Comparison of ENCODE assay signal across 30 cellular contexts in genomic region chr14:76422662-76423061, GRCh38. TPM values are rescaled to one million over a fixed set of nuclear protein-coding genes. Genes with fewer than 3 reads are reported as not detected.
"Had no signal": no experiment of that assay in that cellular context is flagged by ENCODE, and none has a peak within 500 bp of the region (broad histone marks: within the 10 kb centered on the region; RNA-seq: fewer than 3 reads in every experiment).

No MANE protein-coding gene starts in this region.

- H3K4me1 Mint-ChIP-seq: mesothelial cell of epicardium had no signal

- H3K4me1 ChIP-seq: left ventricle myocardium inferior, pancreas, prostate gland, sigmoid colon, stomach, testis, transverse colon, upper lobe of left lung, vagina had no signal

- H3K27me3 ChIP-seq: hepatocyte, pancreas, testis, thyroid gland, transverse colon, upper lobe of left lung, vagina had no signal

- FAIRE-seq: pancreas, small intestine had no signal

- ATAC-seq: naive thymus-derived CD4-positive, alpha-beta T cell; natural killer cell treated with Interleukin-12 subunit alpha and Interleukin-12 subunit beta and Interleukin-15 and Interleukin-18, amount 100 ng/mL, for 72 hours; pancreas; right cardiac atrium; stimulated activated naive B cell treated with anti-CD40 and anti-IgM and Interleukin-4, amounts not matched to agents 10 μg/mL and 1 μg/mL and 100 μg/mL, for 72 hours; stimulated activated naive CD8-positive, alpha-beta T cell treated with anti-CD3 and anti-CD28 coated beads, Interleukin-15, Interleukin-2, amounts not matched to agents 100 U/mL and 50 U/mL, for 24 hours had no signal

- H3K4me2 ChIP-seq: hepatocyte had no signal

- H3K4me3 Mint-ChIP-seq: mesothelial cell of epicardium; naive thymus-derived CD4-positive, alpha-beta T cell; natural killer cell treated with Interleukin-12 subunit alpha and Interleukin-12 subunit beta and Interleukin-15 and Interleukin-18, amount 100 ng/mL, for 72 hours; stimulated activated naive B cell treated with anti-CD40 and anti-IgM and Interleukin-4, amounts not matched to agents 10 μg/mL and 1 μg/mL and 100 μg/mL, for 72 hours had no signal

- DNase-seq: islet precursor cell; left ventricle myocardium inferior; mesendoderm; naive thymus-derived CD4-positive, alpha-beta T cell; nucleus accumbens; pancreas; retina; right cardiac atrium; sigmoid colon; small intestine; stimulated activated CD4-positive, alpha-beta T cell treated with anti-CD3 and anti-CD28 coated beads, Interleukin-1b, Interleukin-23, amount 100 ng/mL, for 48 hours; stimulated activated CD4-positive, alpha-beta T cell treated with anti-CD3 and anti-CD28 coated beads, Interleukin-2, amount 100 ng/mL, for 48 hours; stimulated activated CD4-positive, alpha-beta T cell treated with anti-CD3 and anti-CD28 coated beads, Interleukin-4, amount 100 ng/mL, for 4 hours; stimulated activated CD8-positive, alpha-beta memory T cell treated with anti-CD3 and anti-CD28 coated beads, Interleukin-4, amount 100 ng/mL, for 48 hours; stimulated activated naive B cell treated with anti-CD40 and anti-IgM and Interleukin-4, amounts not matched to agents 10 μg/mL and 1 μg/mL and 100 μg/mL, for 72 hours; stimulated activated naive CD8-positive, alpha-beta T cell treated with anti-CD3 and anti-CD28 coated beads, Interleukin-15, Interleukin-2, amounts not matched to agents 100 U/mL and 50 U/mL, for 24 hours; stomach; testis; thyroid gland; transverse colon had no signal

- H3K27ac ChIP-seq: hepatocyte, left ventricle myocardium inferior, pancreas, prostate gland, sigmoid colon, stomach, testis, thyroid gland, transverse colon, upper lobe of left lung, vagina had no signal

- H3K36me3 Mint-ChIP-seq: mesothelial cell of epicardium; naive thymus-derived CD4-positive, alpha-beta T cell; natural killer cell treated with Interleukin-12 subunit alpha and Interleukin-12 subunit beta and Interleukin-15 and Interleukin-18, amount 100 ng/mL, for 72 hours had no signal

- H3K9me3 ChIP-seq: left ventricle myocardium inferior, pancreas, prostate gland, sigmoid colon, testis, thyroid gland, transverse colon, upper lobe of left lung, vagina had no signal

- H2AFZ ChIP-seq: hepatocyte had no signal

- H3K9me3 Mint-ChIP-seq: mesothelial cell of epicardium; natural killer cell treated with Interleukin-12 subunit alpha and Interleukin-12 subunit beta and Interleukin-15 and Interleukin-18, amount 100 ng/mL, for 72 hours had no signal

- H3K36me3 ChIP-seq: left ventricle myocardium inferior, pancreas, prostate gland, sigmoid colon, stomach, thyroid gland, transverse colon, upper lobe of left lung, vagina had no signal

- H3K4me3 ChIP-seq: hepatocyte, left ventricle myocardium inferior, lung, pancreas, prostate gland, sigmoid colon, stomach, testis, thyroid gland, transverse colon, upper lobe of left lung, vagina had no signal

- H3K79me2 ChIP-seq: hepatocyte had no signal

- H3K27ac Mint-ChIP-seq: mesothelial cell of epicardium; naive thymus-derived CD4-positive, alpha-beta T cell; natural killer cell treated with Interleukin-12 subunit alpha and Interleukin-12 subunit beta and Interleukin-15 and Interleukin-18, amount 100 ng/mL, for 72 hours; stimulated activated naive B cell treated with anti-CD40 and anti-IgM and Interleukin-4, amounts not matched to agents 10 μg/mL and 1 μg/mL and 100 μg/mL, for 72 hours had no signal

RNA-seq across cellular contexts. Expression of gene ESRRB, which starts 46.7 kb away (rescaled TPM):
- total RNA-seq: kidney epithelial cell, myocyte, thyroid gland, urinary bladder had no signal
- polyA plus RNA-seq: hepatocyte had no signal
